ENCODE assay signal across 22 cellular contexts in the genomic region with DNA sequence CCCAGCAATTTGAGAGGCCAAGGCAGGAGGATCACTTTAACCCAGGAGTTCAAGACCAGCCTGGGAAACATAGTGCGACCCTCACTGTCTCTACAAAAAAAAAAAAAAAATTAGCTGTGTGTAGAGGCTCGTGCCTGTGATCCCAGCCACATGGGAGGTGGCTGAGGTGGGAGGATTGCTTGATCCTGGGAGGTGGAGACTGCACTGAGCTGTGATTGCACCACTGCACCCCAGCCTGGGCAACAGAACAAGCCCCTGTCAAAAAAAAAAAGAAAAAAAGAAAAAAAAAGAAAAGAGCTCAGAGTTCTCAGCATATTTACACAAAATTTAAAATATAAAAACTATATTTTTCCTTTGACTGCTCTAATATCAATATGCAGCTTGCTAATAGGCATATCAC.
DNase-seq lines count a peak whose midpoint lies in the region; ATAC-seq lines count a peak whose summit lies in the region.
"Had no signal": no experiment of that assay in that cellular context is flagged by ENCODE, and none has a peak within 500 bp of the region (broad histone marks: within the 10 kb centered on the region; RNA-seq: fewer than 3 reads in every experiment).

No MANE protein-coding gene starts in this region.

- ATAC-seq in HG02610 (IDR thresholded peaks at IDR 0.05; ENCODE audit: unreplicated experiment): no peak
- ATAC-seq: CD8-positive, alpha-beta T cell had no signal

- DNase-seq in left kidney (ENCODE audit: low read depth, low spot score): peak; percentile 18
- DNase-seq: 8988T; ACHN; AML-193; BE2C; C1 segment of cervical spinal cord; Caco-2; Calu3; CD4-positive, alpha-beta memory T cell; CD4-positive, alpha-beta T cell; CD4-positive, CD25-positive, alpha-beta regulatory T cell; CD8-positive, alpha-beta memory T cell; CD8-positive, alpha-beta T cell; COR-L47; DMS 273 treated with DMSO at 0.1 percent for 48 hours; DMS153; DMS53; DMS79; DMS79 treated with DMSO at 0.1 percent for 48 hours; DND-41; EL had no signal
